Comparison of ENCODE assay signal across 8 cellular contexts in genomic region chr15:96340611-96341464, GRCh38. TPM values are rescaled to one million over a fixed set of nuclear protein-coding genes. Genes with fewer than 3 reads are reported as not detected.
DNase-seq lines count a peak whose midpoint lies in the region; ATAC-seq and TF ChIP-seq lines count a peak whose summit lies in the region.

No MANE protein-coding gene starts in this region.

- no peaks in the 10 kb centered on the region for H4K20me1 ChIP-seq in fibroblast of lung (ENCODE audit: control insufficient read depth, extremely low read depth, insufficient read depth, low read length)

- H3K36me3 ChIP-seq in fibroblast of lung (ENCODE audit: control insufficient read depth, insufficient read depth, low read length), result peaks cover 16% of the 10 kb centered on the region

- peak overlapping the region; percentile 97 for H3K4me3 Mint-ChIP-seq in nephron progenitor cell

- H3K27ac Mint-ChIP-seq in nephron progenitor cell, result peak overlapping the region; percentile 99

- peak; percentile 29 for DNase-seq in NCI-H345 (lab: John Stamatoyannopoulos, UW)
- DNase-seq in NCI-H345 treated with DMSO at 0.1 percent for 48 hours (lab: John Stamatoyannopoulos, UW; ENCODE audit: unreplicated experiment), result no peak
- DNase-seq in RPMI7951 (ENCODE audit: low read depth), result peak; percentile 59
- peak; percentile 70 to 83 for DNase-seq in fibroblast of lung (ENCODE audit: low read depth in 2 of 2)
- peak; percentile 62 for DNase-seq in nephron progenitor cell
- DNase-seq in H4 (ENCODE audit: low spot score), result no peak
- DNase-seq in stimulated activated CD4-positive, alpha-beta T cell treated with anti-CD3 and anti-CD28 coated beads, Interleukin-2, amount 100 ng/mL, for 24 hours, result no peak

- H3K27me3 ChIP-seq in fibroblast of lung (ENCODE audit: control insufficient read depth, insufficient read depth, low read length), result no peaks in the 10 kb centered on the region

- TF ChIP-seq CTCF in fibroblast of lung (conservative IDR thresholded peaks at IDR 0.05 in 1 of 2, IDR thresholded peaks at IDR 0.05 in 1 of 2; ENCODE audit: low read depth in 1 of 2, low read length in 2 of 2) (no peak), nephron progenitor cell (IDR thresholded peaks at IDR 0.05) (no peak)

- no peaks in the 10 kb centered on the region for H3K9me3 Mint-ChIP-seq in nephron progenitor cell

- H3K36me3 Mint-ChIP-seq in nephron progenitor cell (ENCODE audit: low read depth), result peaks cover 66% of the 10 kb centered on the region

- H3K27ac ChIP-seq in fibroblast of lung (ENCODE audit: insufficient read depth, low read length), result peak overlapping the region; percentile 95

- peak overlapping the region; percentile 85 for H3K9ac ChIP-seq in fibroblast of lung (ENCODE audit: insufficient read depth, low read length)

- no peak overlapping the region for H2AFZ ChIP-seq in fibroblast of lung (ENCODE audit: low read length)

- no peaks in the 10 kb centered on the region for H3K9me3 ChIP-seq in fibroblast of lung (ENCODE audit: control insufficient read depth, insufficient read depth, low read depth, low read length)

- H3K4me1 ChIP-seq in fibroblast of lung (ENCODE audit: control insufficient read depth, extremely low read depth, insufficient read depth, low read length), result peaks cover 2% of the 10 kb centered on the region

- H3K4me1 Mint-ChIP-seq in nephron progenitor cell, result peaks cover 92% of the 10 kb centered on the region

- H3K4me2 ChIP-seq in fibroblast of lung (ENCODE audit: extremely low read depth, insufficient read depth, low read length), result peak overlapping the region; percentile 94

- peak overlapping the region; percentile 96 to 100 (median 100) for H3K4me3 ChIP-seq in fibroblast of lung (replicated peaks in 1 of 4; ENCODE audit: control extremely low read depth in 1 of 4, insufficient read depth in 1 of 4, low read depth in 3 of 4, low read length in 4 of 4)

- no peak for ATAC-seq in HG03139 (IDR thresholded peaks at IDR 0.05; ENCODE audit: unreplicated experiment)

- H3K79me2 ChIP-seq in fibroblast of lung (ENCODE audit: control insufficient read depth, insufficient read depth, low read length), result peaks cover 99% of the 10 kb centered on the region

- H3K27me3 Mint-ChIP-seq in nephron progenitor cell (ENCODE audit: low read depth, poor library complexity), result peaks cover 13% of the 10 kb centered on the region

RNA-seq across cellular contexts. Expression of gene NR2F2, which starts 10.3 kb away (rescaled TPM):
- 13.2 and 18.7 TPM in 2 replicates for total RNA-seq in RPMI7951 (2014; rRNA removed; shearing (Covaris generic))
- total RNA-seq in fibroblast of lung, result 9.2 and 15.7 TPM in 2 replicates
- 66.5 and 130 TPM in 2 replicates for polyA plus RNA-seq in fibroblast of lung
- polyA plus RNA-seq in fibroblast of lung (2012), result 124 and 286 TPM in 2 replicates
- polyA minus RNA-seq in fibroblast of lung (ENCODE audit: low replicate concordance), result 78.0 and 158 TPM in 2 replicates
- 3.1 and 4.0 TPM in 2 replicates for total RNA-seq in H4 (2014; rRNA removed; shearing (Covaris generic))

Comparison
In these comparisons a context has a peak if more than half of its experiments do, and no peak if none do; other contexts are left out.
1. DNase-seq: peak in NCI-H345 (single experiment), RPMI7951 (single experiment), fibroblast of lung (2 of 2) and nephron progenitor cell (single experiment); none in NCI-H345 treated with DMSO at 0.1 percent for 48 hours (single experiment), H4 (single experiment) and stimulated activated CD4-positive, alpha-beta T cell treated with anti-CD3 and anti-CD28 coated beads, Interleukin-2, amount 100 ng/mL, for 24 hours (0 of 2).